Comparison of ENCODE assay signal across 23 cellular contexts in genomic region chr5:98978528-98978927, GRCh38. TPM values are rescaled to one million over a fixed set of nuclear protein-coding genes. Genes with fewer than 3 reads are reported as not detected.
DNase-seq lines count a peak whose midpoint lies in the region; ATAC-seq and TF ChIP-seq lines count a peak whose summit lies in the region.
"Had no signal": no experiment of that assay in that cellular context is flagged by ENCODE, and none has a peak within 500 bp of the region (broad histone marks: within the 10 kb centered on the region; RNA-seq: fewer than 3 reads in every experiment).

No MANE protein-coding gene starts in this region.

- no peak for TF ChIP-seq CTCF in VCaP (conservative IDR thresholded peaks at IDR 0.05)
- no peak for TF ChIP-seq CTCF in esophagus muscularis mucosa (IDR thresholded peaks at IDR 0.05)

- H3K36me3 ChIP-seq in esophagus muscularis mucosa: no peaks in the 10 kb centered on the region
- H3K36me3 ChIP-seq: BE2C, BLaER1 had no signal

- H3K4me1 Mint-ChIP-seq in memory B cell: peaks cover 16% of the 10 kb centered on the region

- no peaks in the 10 kb centered on the region for H3K4me1 ChIP-seq in esophagus muscularis mucosa

- no peaks in the 10 kb centered on the region for H3K9me3 Mint-ChIP-seq in memory B cell
- H3K9me3 Mint-ChIP-seq: CD14-positive monocyte; CD4-positive, CD25-positive, alpha-beta regulatory T cell; CD8-positive, alpha-beta memory T cell had no signal

- H3K9me3 ChIP-seq in esophagus muscularis mucosa: no peaks in the 10 kb centered on the region
- H3K9me3 ChIP-seq: BE2C, BLaER1 had no signal

- H3K27me3 ChIP-seq in esophagus muscularis mucosa: no peaks in the 10 kb centered on the region
- H3K27me3 ChIP-seq: BE2C, BLaER1 had no signal

- peak overlapping the region; percentile 49 for H3K27ac ChIP-seq in VCaP
- H3K27ac ChIP-seq in esophagus muscularis mucosa (replicated peaks in 1 of 4): no peak overlapping the region
- H3K27ac ChIP-seq: BLaER1 had no signal

- DNase-seq in memory B cell (ENCODE audit: low spot score in 2 of 2): no peak
- DNase-seq in RKO (ENCODE audit: low spot score): no peak
- no peak for DNase-seq in esophagus muscularis mucosa (ENCODE audit: extremely low spot score)
- DNase-seq: 8988T; ACHN; BE2C; C1 segment of cervical spinal cord; CD4-positive, alpha-beta memory T cell; CD4-positive, CD25-positive, alpha-beta regulatory T cell; CD8-positive, alpha-beta memory T cell; COR-L47; DMS 273 treated with DMSO at 0.1 percent for 48 hours; DMS153; DMS53; DMS79; DND-41; EL; GDM1 had no signal

- H3K27me3 Mint-ChIP-seq in memory B cell: no peaks in the 10 kb centered on the region

- TF ChIP-seq POLR2A in esophagus muscularis mucosa (IDR thresholded peaks at IDR 0.05; ENCODE audit: low read depth): no peak

- H3K4me3 Mint-ChIP-seq in memory B cell: no peak overlapping the region
- H3K4me3 Mint-ChIP-seq: CD14-positive monocyte; CD4-positive, alpha-beta memory T cell; CD4-positive, CD25-positive, alpha-beta regulatory T cell; CD8-positive, alpha-beta memory T cell had no signal

- peak overlapping the region; percentile 12 for H3K27ac Mint-ChIP-seq in memory B cell
- H3K27ac Mint-ChIP-seq: CD14-positive monocyte; CD4-positive, CD25-positive, alpha-beta regulatory T cell had no signal

- ATAC-seq in memory B cell (ENCODE audit: low read depth): no peak
- no peak for ATAC-seq in GM21360 (IDR thresholded peaks at IDR 0.05; ENCODE audit: unreplicated experiment)
- ATAC-seq: GM12878 had no signal

- TF ChIP-seq EP300 in esophagus muscularis mucosa (IDR thresholded peaks at IDR 0.05): no peak

- H3K4me3 ChIP-seq in esophagus muscularis mucosa: no peak overlapping the region
- H3K4me3 ChIP-seq: BLaER1, GM12878 had no signal

- 92% methylated on average over 1 of the region's 1 CpG for WGBS in esophagus muscularis mucosa

- intact Hi-C loops in esophagus muscularis mucosa (cut with DNase I): no loop called here

- no peaks in the 10 kb centered on the region for H3K36me3 Mint-ChIP-seq in memory B cell
- H3K36me3 Mint-ChIP-seq: CD14-positive monocyte; CD4-positive, alpha-beta memory T cell; CD4-positive, CD25-positive, alpha-beta regulatory T cell had no signal

RNA-seq across cellular contexts. Expression of gene CHD1, which starts 49.7 kb away (rescaled TPM):
- total RNA-seq in esophagus muscularis mucosa: 10 to 100 TPM; 25.8 to 69.3 (median 34.5) TPM
